Comparison of ENCODE assay signal across 10 cellular contexts in the genomic region with DNA sequence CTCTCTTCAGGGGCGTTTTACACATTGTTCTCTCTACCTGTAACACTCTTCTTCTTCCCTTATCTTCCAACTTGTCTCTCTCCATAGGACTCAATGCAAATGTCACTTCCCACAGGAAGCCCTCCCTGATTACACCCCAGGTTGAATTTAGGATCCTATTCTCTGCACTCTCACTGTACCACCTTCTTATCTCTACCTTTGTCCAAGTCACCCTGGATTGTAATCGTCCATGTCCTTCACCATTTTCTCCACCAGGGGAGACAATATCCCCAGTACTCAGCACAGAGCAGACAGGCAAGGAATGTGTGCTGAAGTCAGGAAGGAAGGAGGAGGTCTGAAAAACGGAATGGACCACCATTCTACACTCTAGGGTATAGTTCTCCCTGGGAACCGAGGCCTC. TPM values are rescaled to one million over a fixed set of nuclear protein-coding genes. Genes with fewer than 3 reads are reported as not detected.
DNase-seq lines count a peak whose midpoint lies in the region; ATAC-seq and TF ChIP-seq lines count a peak whose summit lies in the region.
"Had no signal": no experiment of that assay in that cellular context is flagged by ENCODE, and none has a peak within 500 bp of the region (broad histone marks: within the 10 kb centered on the region; RNA-seq: fewer than 3 reads in every experiment).

No MANE protein-coding gene starts in this region.

- CTCF ChIA-PET in AG04449 (lab: Yijun Ruan, JAX), result interaction anchor here (0.7 to 1.3 kb wide), 2 partner anchors 29 to 382 kb away, joined by 3 to 5 read pairs; no protein-coding TSS in a partner anchor

- POLR2A ChIA-PET in AG04449 (lab: Yijun Ruan, JAX), result no interaction called here

- intact Hi-C loops in left ventricle myocardium superior (cut with micrococcal nuclease), result no loop called here

- no peak overlapping the region for H3K4me3 ChIP-seq in AG04449 (ENCODE audit: low read depth, low read length)
- H3K4me3 ChIP-seq: skin epidermis had no signal

- ATAC-seq in left ventricle myocardium superior, result peak; percentile 24
- ATAC-seq in GM19463 (IDR thresholded peaks at IDR 0.05; ENCODE audit: unreplicated experiment), result no peak

- DNase-seq in AG04449 (ENCODE audit: low read depth, low spot score) (no peak), RPMI7951 (ENCODE audit: low read depth) (peak; percentile 14), left ventricle myocardium superior (no peak), CD1c-positive myeloid dendritic cell (ENCODE audit: extremely low spot score) (no peak), NCI-H748 (lab: John Stamatoyannopoulos, UW; ENCODE audit: unreplicated experiment) (no peak), OCI-M2 (lab: John Stamatoyannopoulos, UW; ENCODE audit: unreplicated experiment) (no peak)
- DNase-seq: hippocampal formation had no signal

- TF ChIP-seq CTCF in AG04449 (IDR thresholded peaks at IDR 0.05; ENCODE audit: insufficient read depth, low read length, missing control alignments), result peak; percentile 25
- peak; percentile 58 for TF ChIP-seq CTCF in GM12874 (IDR thresholded peaks at IDR 0.05; ENCODE audit: insufficient read depth, low read depth, low read length)

RNA-seq across cellular contexts. Expression of a gene that starts 14.1 kb away (rescaled TPM):
- total RNA-seq in RPMI7951 (2014; rRNA removed; shearing (Covaris generic)), result not detected in 2 replicates
- not detected for total RNA-seq in left ventricle myocardium superior
